ENCODE assay signal across 8 cellular contexts in the genomic region with DNA sequence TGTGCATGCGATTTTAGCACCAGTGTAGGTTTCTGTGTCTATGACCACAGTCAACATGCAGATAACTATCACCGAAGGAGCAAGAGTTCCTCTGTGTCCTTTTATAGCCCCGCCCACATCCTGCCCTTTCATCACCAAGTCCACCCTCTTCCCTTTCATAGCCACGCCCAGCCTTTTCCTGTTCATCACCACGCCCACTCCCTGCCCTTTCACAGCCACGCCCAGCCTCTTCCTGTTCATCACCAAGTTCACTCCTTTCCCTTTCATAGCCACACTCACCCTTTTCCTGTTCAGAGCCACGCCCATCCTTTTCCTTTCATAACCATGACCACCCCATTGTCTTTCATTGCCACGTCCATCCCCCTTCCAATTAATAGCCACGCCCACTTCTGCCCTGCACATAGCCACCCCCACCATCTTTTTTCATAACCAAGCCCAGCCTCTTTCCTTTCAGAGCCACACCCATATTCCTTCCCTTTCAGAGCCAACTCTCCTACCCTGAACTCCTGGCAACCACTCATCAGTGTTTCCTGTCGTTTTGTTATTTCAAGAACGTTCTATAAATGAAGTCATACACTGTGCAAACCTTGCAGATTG.
DNase-seq lines count a peak whose midpoint lies in the region; ATAC-seq and TF ChIP-seq lines count a peak whose summit lies in the region.

No MANE protein-coding gene starts in this region.

- no peaks in the 10 kb centered on the region for H3K9me3 ChIP-seq in gastrocnemius medialis

- peak; percentile 30 for DNase-seq in EH (ENCODE audit: low read depth)
- DNase-seq in HT1080 (ENCODE audit: low read depth) = peak; percentile 80
- DNase-seq in activated CD4-positive, alpha-beta T cell treated with anti-CD3 and anti-CD28 coated beads for 4 hours = peak; percentile 37 to 39
- peak; percentile 81 for DNase-seq in dermis blood vessel endothelial cell
- DNase-seq in gastrocnemius medialis = peak; percentile 33 to 61
- DNase-seq in SW 1271 (lab: John Stamatoyannopoulos, UW) = no peak

- H3K4me1 ChIP-seq in gastrocnemius medialis = peaks cover 0 to 5% of the 10 kb centered on the region in 2 donors

- H3K27ac ChIP-seq in gastrocnemius medialis = peak overlapping the region; percentile 49 to 73 (median 65)

- TF ChIP-seq POLR2A in gastrocnemius medialis (IDR thresholded peaks at IDR 0.05) = peak in 1 of 2 donors; percentile 32

- peak; percentile 84 to 85 for ATAC-seq in gastrocnemius medialis
- ATAC-seq in HG03442 (IDR thresholded peaks at IDR 0.05; ENCODE audit: unreplicated experiment) = no peak
- ATAC-seq in HG02973 (IDR thresholded peaks at IDR 0.05; ENCODE audit: unreplicated experiment) = no peak

- intact Hi-C loops in gastrocnemius medialis (cut with DNase I; ENCODE audit: low total_unique reads) = no loop called here

- in situ Hi-C loops in gastrocnemius medialis (cut with MboI; ENCODE audit: low sequenced_read_pairs in 4 of 4) = no loop called here

- no peaks in the 10 kb centered on the region for H3K36me3 ChIP-seq in gastrocnemius medialis

- TF ChIP-seq CTCF in gastrocnemius medialis (IDR thresholded peaks at IDR 0.05 in 4 of 5, conservative IDR thresholded peaks at IDR 0.05 in 1 of 5) = no peak

- H3K27me3 ChIP-seq in gastrocnemius medialis = no peaks in the 10 kb centered on the region

- peak overlapping the region in 2 of 4 donors; percentile 8 to 28 for H3K4me3 ChIP-seq in gastrocnemius medialis

Comparison
In these comparisons a context has a peak if more than half of its experiments do, and no peak if none do; other contexts are left out.
1. DNase-seq: peak in EH (single experiment), HT1080 (single experiment), activated CD4-positive, alpha-beta T cell treated with anti-CD3 and anti-CD28 coated beads for 4 hours (2 of 2), dermis blood vessel endothelial cell (single experiment) and gastrocnemius medialis (2 of 2); none in SW 1271 (0 of 2).
2. ATAC-seq: peak in gastrocnemius medialis (2 of 2); none in HG03442 (single experiment) and HG02973 (single experiment).